ENCODE assay signal across 10 cellular contexts in genomic region chr14:100236873-100237272, GRCh38. TPM values are rescaled to one million over a fixed set of nuclear protein-coding genes. Genes with fewer than 3 reads are reported as not detected.
DNase-seq lines count a peak whose midpoint lies in the region; ATAC-seq, FAIRE-seq and TF ChIP-seq lines count a peak whose summit lies in the region.
"Had no signal": no experiment of that assay in that cellular context is flagged by ENCODE, and none has a peak within 500 bp of the region (broad histone marks: within the 10 kb centered on the region; RNA-seq: fewer than 3 reads in every experiment).

No MANE protein-coding gene starts in this region.

- no peak overlapping the region for H3K14ac ChIP-seq in H1 (ENCODE audit: insufficient read length)

- no peak overlapping the region for H2AK5ac ChIP-seq in H1 (ENCODE audit: low read depth, low read length)

- ATAC-seq in HG02852 (IDR thresholded peaks at IDR 0.05; ENCODE audit: unreplicated experiment) = no peak
- ATAC-seq in GM21360 (IDR thresholded peaks at IDR 0.05; ENCODE audit: unreplicated experiment) = no peak

- no peak overlapping the region for H3K4ac ChIP-seq in H1 (replicated peaks; ENCODE audit: insufficient read length, low read depth, low read length)

- H3K27me3 Mint-ChIP-seq in osteocyte (ENCODE audit: unreplicated experiment) = no peaks in the 10 kb centered on the region

- TF ChIP-seq CTCF in NB4 (IDR thresholded peaks at IDR 0.05; ENCODE audit: low read depth, low read length) = no peak
- no peak for TF ChIP-seq CTCF in H1 (IDR thresholded peaks at IDR 0.05; ENCODE audit: control extremely low read depth in 1 of 3, insufficient read depth in 1 of 3, low read depth in 1 of 3, low read length in 3 of 3)
- no peak for TF ChIP-seq CTCF in osteocyte (IDR thresholded peaks at IDR 0.05)

- peak overlapping the region; percentile 94 for H3K27ac Mint-ChIP-seq in osteocyte (ENCODE audit: unreplicated experiment)

- H4K8ac ChIP-seq in H1 (ENCODE audit: extremely low read depth, insufficient read depth, low read length) = no peak overlapping the region

- H3K9me3 ChIP-seq in ES-I3 (ENCODE audit: control insufficient read depth, insufficient read depth, low read length) (no peaks in the 10 kb centered on the region), H1 (ENCODE audit: insufficient read depth in 2 of 2, low read depth in 1 of 2, low read length in 1 of 2) (no peaks in the 10 kb centered on the region)

- H4K91ac ChIP-seq in H1 (replicated peaks; ENCODE audit: insufficient read length, low read length) = no peak overlapping the region

- FAIRE-seq in H1 (lab: Jason Lieb, UNC) (no peak), GM19239 (lab: Jason Lieb, UNC) (no peak)

- H3K9ac ChIP-seq in ES-I3 (ENCODE audit: low read depth, low read length) (peak overlapping the region; percentile 76), H1 (replicated peaks in 1 of 4; ENCODE audit: extremely low read depth in 1 of 4, low read depth in 3 of 4, low read length in 3 of 4) (peak overlapping the region in 2 of 4 experiments; percentile 89 to 93; a peak in 2 of 7 replicates)

- no peaks in the 10 kb centered on the region for H3K9me3 Mint-ChIP-seq in osteocyte (ENCODE audit: unreplicated experiment)

- no peak overlapping the region for H2BK20ac ChIP-seq in H1 (ENCODE audit: low read length)

- H3K4me3 Mint-ChIP-seq in osteocyte (ENCODE audit: unreplicated experiment) = peak overlapping the region; percentile 96

- H3K79me1 ChIP-seq in H1 (ENCODE audit: low read depth, low read length) = peaks cover 8% of the 10 kb centered on the region

- H3K4me1 ChIP-seq in ES-I3 (ENCODE audit: insufficient read depth, low read length) (0 out of 2 replicates have a peak, but pooled peaks cover 5% of the 10 kb centered on the region), H1 (replicated peaks in 1 of 4; ENCODE audit: control insufficient read depth in 3 of 4, insufficient read depth in 4 of 4, low read length in 3 of 4) (peaks cover 0 to 14% (median 4%) of the 10 kb centered on the region in 4 experiments; a peak in 3 of 7 replicates)

- DNase-seq in NB4 (ENCODE audit: low read depth) = no peak
- DNase-seq in H1 (ENCODE audit: low read depth in 1 of 2, low spot score in 2 of 2) = no peak
- DNase-seq in osteocyte (ENCODE audit: extremely low spot score, unreplicated experiment) = no peak
- DNase-seq in GM19239 (ENCODE audit: insufficient read length, low spot score) = no peak
- DNase-seq in OCI-M2 (lab: John Stamatoyannopoulos, UW; ENCODE audit: unreplicated experiment) = no peak
- DNase-seq: caudate nucleus, NCI-H446 had no signal

- no peak for TF ChIP-seq RAD21 in H1 (IDR thresholded peaks at IDR 0.05 in 1 of 2, conservative IDR thresholded peaks at IDR 0.05 in 1 of 2; ENCODE audit: low read depth in 2 of 2, low read length in 2 of 2)

- CTCF ChIA-PET in H1 (lab: Charles Lee; ENCODE audit: partially characterized antibody) = interaction anchor here (0.6 to 2.6 kb wide), 7 partner anchors 10 to 147 kb away, joined by 3 to 10 read pairs (median 4); no protein-coding TSS in a partner anchor

- peaks cover 16 to 25% of the 10 kb centered on the region in 2 experiments for H4K20me1 ChIP-seq in H1 (replicated peaks in 1 of 2; ENCODE audit: control insufficient read depth in 1 of 2, insufficient read depth in 2 of 2, low read length in 2 of 2)

- no peaks in the 10 kb centered on the region; the same call in 1 of the 2 replicates for H3K23me2 ChIP-seq in H1 (ENCODE audit: low read depth, low read length)

- H2BK15ac ChIP-seq in H1 (ENCODE audit: low read length) = no peak overlapping the region

- no peak for TF ChIP-seq EP300 in H1 (IDR thresholded peaks at IDR 0.05; ENCODE audit: borderline replicate concordance in 1 of 2, low read depth in 2 of 2, low read length in 2 of 2)

- POLR2A ChIA-PET in H1 (lab: Charles Lee; ENCODE audit: partially characterized antibody) = interaction anchor here (0.9 to 7.4 kb wide), 9 partner anchors 8 to 89 kb away, joined by 3 to 90 read pairs (median 4); no protein-coding TSS in a partner anchor

- no peaks in the 10 kb centered on the region for H3K27me3 ChIP-seq in H1 (replicated peaks in 1 of 4; ENCODE audit: control insufficient read depth in 3 of 4, extremely low read depth in 1 of 4, insufficient read depth in 3 of 4, low read length in 3 of 4)

- peak overlapping the region; percentile 88 for H3K4me3 ChIP-seq in NB4 (ENCODE audit: low read depth, low read length)
- peak overlapping the region; percentile 84 to 100 (median 94) for H3K4me3 ChIP-seq in H1 (ENCODE audit: extremely low read depth in 1 of 4, insufficient read depth in 2 of 4, low read depth in 3 of 4, low read length in 4 of 4)

- no peak overlapping the region for H4K5ac ChIP-seq in H1 (ENCODE audit: insufficient read length, low read depth, low read length)

- H3K36me3 ChIP-seq in ES-I3 (ENCODE audit: insufficient read depth, low read length) (peaks cover 3% of the 10 kb centered on the region; the same call in 1 of the 2 replicates), H1 (ENCODE audit: control insufficient read depth in 2 of 4, insufficient read depth in 4 of 4, low read length in 3 of 4) (peaks cover 0 to 5% (median 2%) of the 10 kb centered on the region in 4 experiments; a peak in 3 of 8 replicates)

- TF ChIP-seq POLR2A in NB4 (IDR thresholded peaks at IDR 0.05; ENCODE audit: extremely low read depth, insufficient read length) (no peak), H1 (IDR thresholded peaks at IDR 0.05; ENCODE audit: control extremely low read depth in 1 of 2, low read depth in 2 of 2, low read length in 2 of 2) (no peak)

- H2AFZ ChIP-seq in H1 (ENCODE audit: low read length) = no peak overlapping the region

- no peak overlapping the region for H2BK5ac ChIP-seq in H1 (ENCODE audit: low read depth, low read length)

- H3K27ac ChIP-seq in H1 (ENCODE audit: low read depth, low read length) = no peak overlapping the region

- no peak overlapping the region for H3K23ac ChIP-seq in H1 (ENCODE audit: insufficient read length)

- no peak overlapping the region for H2BK12ac ChIP-seq in H1 (ENCODE audit: low read depth, low read length)

- H3K4me1 Mint-ChIP-seq in osteocyte (ENCODE audit: unreplicated experiment) = peaks cover 39% of the 10 kb centered on the region

- no peak overlapping the region for H2BK120ac ChIP-seq in H1 (replicated peaks; ENCODE audit: low read depth, low read length)

- H3K56ac ChIP-seq in H1 (replicated peaks; ENCODE audit: insufficient read length, low read depth, low read length) = no peak overlapping the region

- peak overlapping the region; percentile 68 to 71 for H3K4me2 ChIP-seq in H1 (ENCODE audit: insufficient read depth in 1 of 2, low read depth in 2 of 2, low read length in 2 of 2)

- H3K18ac ChIP-seq in H1 (ENCODE audit: extremely low read depth, low read length) = no peak overlapping the region

- H3K36me3 Mint-ChIP-seq in osteocyte (ENCODE audit: unreplicated experiment) = peaks cover 3% of the 10 kb centered on the region

- H3K79me2 ChIP-seq in H1 (ENCODE audit: control insufficient read depth in 1 of 2, insufficient read depth in 2 of 2, low read length in 2 of 2) = peaks cover 56 to 84% of the 10 kb centered on the region in 2 experiments

TF ChIP-seq in H1, 55 proteins besides CTCF, POLR2A, EP300 and RAD21:
- TF ChIP-seq ASH2L (IDR thresholded peaks at IDR 0.05; ENCODE audit: low read length) = no peak
- TF ChIP-seq TEAD4 (IDR thresholded peaks at IDR 0.05; ENCODE audit: low read depth, low read length) = no peak
- TF ChIP-seq SAP30 (IDR thresholded peaks at IDR 0.05; ENCODE audit: insufficient read depth, insufficient replicate concordance, low read length) = no peak
- no peak for TF ChIP-seq TCF12 (IDR thresholded peaks at IDR 0.05; ENCODE audit: low read depth, low read length)
- no peak for TF ChIP-seq NANOG (IDR thresholded peaks at IDR 0.05; ENCODE audit: insufficient read depth, low read depth, low read length, poor library complexity, severe bottlenecking)
- TF ChIP-seq CTBP2 (IDR thresholded peaks at IDR 0.05; ENCODE audit: borderline replicate concordance, insufficient read depth, insufficient read length, low read length) = no peak
- no peak for TF ChIP-seq HDAC6 (IDR thresholded peaks at IDR 0.05; ENCODE audit: low read depth, low read length)
- no peak for TF ChIP-seq JUND (IDR thresholded peaks at IDR 0.05; ENCODE audit: low read length)
- no peak for TF ChIP-seq SIRT6 (IDR thresholded peaks at IDR 0.05; ENCODE audit: low read length)
- no peak for TF ChIP-seq CREB1 (IDR thresholded peaks at IDR 0.05)
- no peak for TF ChIP-seq YY1 (IDR thresholded peaks at IDR 0.05; ENCODE audit: low read depth, low read length)
- no peak for TF ChIP-seq SP4 (IDR thresholded peaks at IDR 0.05; ENCODE audit: low read length)
- TF ChIP-seq BACH1 (IDR thresholded peaks at IDR 0.05; ENCODE audit: low read length) = no peak

RNA-seq across cellular contexts. Expression of gene YY1, which starts 2.1 kb away (rescaled TPM):
- 106 and 119 TPM in 2 replicates for total RNA-seq in H1 (2021; fragmentation: NEBNext Ultra II Directional; extraction: Animal tissue kit (Norgen Biotek cat#: 25700))
- 26.4 and 27.0 TPM in 2 replicates for polyA plus RNA-seq in H1 (2011; rRNA removed)
- 40.1 TPM for polyA plus RNA-seq in H1 (2011; cell fraction: cytosol; rRNA removed)
- polyA plus RNA-seq in H1 (2011; cell fraction: nucleus; rRNA removed) = 32.3 TPM
- 46.8 to 85.4 TPM (median 55.0 TPM) in 4 replicates for polyA plus RNA-seq in H1 (2012, experiment 1 of 2)
- polyA plus RNA-seq in H1 (2012, experiment 2 of 2) = 12.3 TPM
- 140 TPM for polyA plus RNA-seq in H1 (2013, experiment 1 of 2)
- polyA plus RNA-seq in H1 (2013, experiment 2 of 2) = 143 TPM
- polyA minus RNA-seq in H1 (2011; rRNA and poly(A)+ RNA removed) = 36.6 and 40.1 TPM in 2 replicates
- 36.2 TPM for polyA minus RNA-seq in H1 (2011; cell fraction: cytosol; rRNA and poly(A)+ RNA removed)
- 40.7 TPM for polyA minus RNA-seq in H1 (2011; cell fraction: nucleus; rRNA and poly(A)+ RNA removed)
- 70.0 and 77.2 TPM in 2 replicates for total RNA-seq in osteocyte
